ENCODE assay signal across 8 cellular contexts in the genomic region with DNA sequence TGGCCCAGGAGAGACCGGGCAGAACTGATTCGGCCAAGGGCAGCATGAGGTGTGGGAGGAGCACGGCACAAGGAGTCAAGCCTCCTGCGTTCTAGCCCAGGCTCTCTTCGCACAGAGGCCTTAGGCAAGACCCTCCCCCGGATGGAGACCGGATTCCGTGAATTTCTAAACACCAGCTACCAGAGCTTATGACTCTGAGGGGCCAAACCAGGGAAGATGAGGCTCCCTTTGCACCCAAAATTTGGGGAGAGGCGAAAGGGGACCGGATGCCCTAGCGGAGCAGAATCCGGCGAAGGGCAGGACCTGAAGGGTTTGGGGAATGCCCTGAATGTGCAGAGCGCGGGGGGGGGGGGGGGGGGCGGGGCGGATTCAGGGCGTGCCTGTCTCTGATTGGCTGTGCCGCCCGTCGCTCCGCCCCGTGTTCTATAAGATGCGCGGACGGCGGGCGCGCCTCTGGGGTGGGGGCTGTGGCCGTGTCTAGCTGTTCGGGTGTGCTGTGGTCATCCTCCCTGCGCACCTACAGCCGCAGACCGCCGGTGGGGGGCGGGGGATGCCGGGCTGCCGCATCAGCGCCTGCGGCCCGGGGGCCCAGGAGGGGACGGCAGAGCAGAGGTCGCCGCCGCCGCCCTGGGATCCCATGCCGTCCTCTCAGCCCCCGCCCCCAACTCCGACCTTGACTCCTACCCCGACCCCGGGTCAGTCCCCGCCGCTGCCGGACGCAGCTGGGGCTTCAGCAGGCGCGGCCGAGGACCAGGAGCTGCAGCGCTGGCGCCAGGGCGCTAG. TPM values are rescaled to one million over a fixed set of nuclear protein-coding genes. Genes with fewer than 3 reads are reported as not detected.
DNase-seq lines count a peak whose midpoint lies in the region; TF ChIP-seq lines count a peak whose summit lies in the region.

A gene with protein sequence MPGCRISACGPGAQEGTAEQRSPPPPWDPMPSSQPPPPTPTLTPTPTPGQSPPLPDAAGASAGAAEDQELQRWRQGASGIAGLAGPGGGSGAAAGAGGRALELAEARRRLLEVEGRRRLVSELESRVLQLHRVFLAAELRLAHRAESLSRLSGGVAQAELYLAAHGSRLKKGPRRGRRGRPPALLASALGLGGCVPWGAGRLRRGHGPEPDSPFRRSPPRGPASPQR (plus strand): TSS at position 456 of the 783 bp plus-strand sequence. CDS start 95 bp downstream, at position 551.

- intact Hi-C loops in left ventricle myocardium inferior (cut with micrococcal nuclease): no loop called here

- H3K27me3 ChIP-seq in left ventricle myocardium inferior (ENCODE audit: low read depth): peaks cover 61% of the 10 kb centered on the region

- H3K4me3 ChIP-seq in left ventricle myocardium inferior (peak within 1 kb of the TSS; percentile 84), urinary bladder (ENCODE audit: low read depth, low read length) (peak within 1 kb of the TSS; percentile 82)

- peak; percentile 63 for DNase-seq in SIG-M5 treated with dmso at 0.1 percent for 504 hours (lab: John Stamatoyannopoulos, UW; ENCODE audit: unreplicated experiment)
- DNase-seq in SIG-M5 (lab: John Stamatoyannopoulos, UW): no peak
- DNase-seq in LHCN-M2 (ENCODE audit: low read depth): peak; percentile 62
- DNase-seq in T-helper 1 cell: peak; percentile 46 to 65 (median 59)
- DNase-seq in amniotic epithelial cell (ENCODE audit: low read depth): peak; percentile 82
- peak; percentile 71 for DNase-seq in left ventricle myocardium inferior
- no peak for DNase-seq in pulmonary artery endothelial cell (ENCODE audit: low read depth, low spot score)

- peak within 1 kb of the TSS; percentile 76 for H3K27ac ChIP-seq in left ventricle myocardium inferior (replicated peaks)
- peak within 1 kb of the TSS; percentile 74 for H3K27ac ChIP-seq in urinary bladder (ENCODE audit: low read depth)

- WGBS in urinary bladder: under 1% methylated on average over 58 of the region's 61 CpGs

- H3K36me3 ChIP-seq in left ventricle myocardium inferior: no peaks in the 10 kb centered on the region
- H3K36me3 ChIP-seq in urinary bladder (ENCODE audit: insufficient read depth): no peaks in the 10 kb centered on the region

- TF ChIP-seq CTCF in left ventricle myocardium inferior (IDR thresholded peaks at IDR 0.05; ENCODE audit: borderline replicate concordance): no peak

- H3K4me1 ChIP-seq in left ventricle myocardium inferior (peaks cover 53% of the 10 kb centered on the region), urinary bladder (ENCODE audit: insufficient read depth) (peaks cover 1% of the 10 kb centered on the region)

- no peaks in the 10 kb centered on the region for H3K9me3 ChIP-seq in left ventricle myocardium inferior (replicated peaks)

RNA-seq across cellular contexts. Expression of the gene that starts here (rescaled TPM):
- 22.4 and 27.0 TPM in 2 replicates for total RNA-seq in LHCN-M2 (2014; rRNA removed)
- polyA plus RNA-seq in LHCN-M2 (2012): 16.7 TPM
- total RNA-seq in left ventricle myocardium inferior: 35.7 TPM
- 10.9 and 12.3 TPM in 2 replicates for total RNA-seq in pulmonary artery endothelial cell
- 7.1 TPM for total RNA-seq in urinary bladder
- polyA plus RNA-seq in urinary bladder: 31.4 TPM

Comparison
In these comparisons a context has a peak if more than half of its experiments do, and no peak if none do; other contexts are left out.
1. DNase-seq: peak in SIG-M5 treated with dmso at 0.1 percent for 504 hours (single experiment), LHCN-M2 (single experiment), T-helper 1 cell (5 of 5), amniotic epithelial cell (single experiment) and left ventricle myocardium inferior (single experiment); none in SIG-M5 (single experiment) and pulmonary artery endothelial cell (single experiment).